ENCODE assay signal across 13 cellular contexts in genomic region chr2:161570424-161571050, GRCh38. TPM values are rescaled to one million over a fixed set of nuclear protein-coding genes. Genes with fewer than 3 reads are reported as not detected.
DNase-seq lines count a peak whose midpoint lies in the region; ATAC-seq and TF ChIP-seq lines count a peak whose summit lies in the region.
"Had no signal": no experiment of that assay in that cellular context is flagged by ENCODE, and none has a peak within 500 bp of the region (broad histone marks: within the 10 kb centered on the region; RNA-seq: fewer than 3 reads in every experiment).

No MANE protein-coding gene starts in this region.

- H3F3A ChIP-seq in OCI-LY1 (ENCODE audit: insufficient read depth, low read length) = no peaks in the 10 kb centered on the region

- no peaks in the 10 kb centered on the region for H3K79me2 ChIP-seq in OCI-LY1 (ENCODE audit: insufficient read depth, low read length)

- H3K27ac ChIP-seq in OCI-LY1 (ENCODE audit: low read depth, low read length, poor library complexity, severe bottlenecking) (no peak overlapping the region), right atrium auricular region (no peak overlapping the region)

- H3K9me3 ChIP-seq in BE2C (no peaks in the 10 kb centered on the region), OCI-LY1 (ENCODE audit: low read length) (no peaks in the 10 kb centered on the region), right atrium auricular region (peaks cover 0 to 2% of the 10 kb centered on the region in 2 donors)

- H3K36me3 ChIP-seq in BE2C (no peaks in the 10 kb centered on the region), OCI-LY1 (ENCODE audit: insufficient read depth, low read length) (no peaks in the 10 kb centered on the region), right atrium auricular region (no peaks in the 10 kb centered on the region)

- ATAC-seq in GM18867 (IDR thresholded peaks at IDR 0.05; ENCODE audit: unreplicated experiment) (peak; percentile 52), left cardiac atrium (no peak)

- no peak overlapping the region for H2AFZ ChIP-seq in OCI-LY1 (ENCODE audit: low read length)

- H3K4me1 ChIP-seq in BE2C (no peaks in the 10 kb centered on the region), OCI-LY1 (ENCODE audit: insufficient read depth, low read length, severe bottlenecking) (no peaks in the 10 kb centered on the region), right atrium auricular region (no peaks in the 10 kb centered on the region)

- H3K27me3 ChIP-seq in BE2C (no peaks in the 10 kb centered on the region), OCI-LY1 (ENCODE audit: insufficient read depth, low read length) (no peaks in the 10 kb centered on the region), right atrium auricular region (no peaks in the 10 kb centered on the region)

- H4K20me1 ChIP-seq in OCI-LY1 (ENCODE audit: insufficient read depth, low read length) = no peaks in the 10 kb centered on the region

- H3K9me2 ChIP-seq in OCI-LY1 (ENCODE audit: low read depth, low read length) = no peaks in the 10 kb centered on the region

- no peak for DNase-seq in BE2C
- no peak for DNase-seq in epithelial cell of esophagus (ENCODE audit: low read depth)
- DNase-seq in left cardiac atrium = no peak
- no peak for DNase-seq in GM19240 (ENCODE audit: insufficient read length, low spot score)
- no peak for DNase-seq in right atrium auricular region (ENCODE audit: low spot score)
- DNase-seq in stimulated activated CD4-positive, alpha-beta T cell treated with anti-CD3 and anti-CD28 coated beads, Interleukin-12 subunit alpha, Interleukin-12 subunit beta, amount 100 ng/mL, for 4 hours = no peak
- DNase-seq: foreskin melanocyte; stimulated activated naive CD4-positive, alpha-beta T cell treated with Interleukin-2 at 50 U/mL for 16 hours; SW 1271 had no signal

- TF ChIP-seq CTCF in BE2C (IDR thresholded peaks at IDR 0.05; ENCODE audit: low read depth, low read length) (0 out of 2 replicates have a peak, but pooled peaks have one; percentile 2), OCI-LY1 (IDR thresholded peaks at IDR 0.05; ENCODE audit: low read length) (peak; percentile 50), epithelial cell of esophagus (IDR thresholded peaks at IDR 0.05; ENCODE audit: insufficient read depth, low read depth, low read length, missing control alignments) (peak; percentile 23), right atrium auricular region (IDR thresholded peaks at IDR 0.05) (no peak)

- intact Hi-C loops in left cardiac atrium (cut with DNase I) = no loop called here

- no peak overlapping the region for H3K4me2 ChIP-seq in OCI-LY1 (ENCODE audit: low read length)

- H3K4me3 ChIP-seq in BE2C (ENCODE audit: low read depth, low read length) (no peak overlapping the region), OCI-LY1 (ENCODE audit: low read depth, low read length, poor library complexity, severe bottlenecking) (no peak overlapping the region), epithelial cell of esophagus (ENCODE audit: low read length) (no peak overlapping the region), right atrium auricular region (no peak overlapping the region)
- H3K4me3 ChIP-seq: mucosa of descending colon had no signal

- no peak overlapping the region for H3K9ac ChIP-seq in OCI-LY1 (ENCODE audit: low read length)

RNA-seq across cellular contexts. Expression of gene SLC4A10, which starts 53.7 kb away (rescaled TPM):
- not detected for polyA plus RNA-seq in BE2C (2012; ENCODE audit: insufficient read depth, insufficient read length, low read depth)
- total RNA-seq in left cardiac atrium (not detected), right atrium auricular region (not detected)
- total RNA-seq: Daoy had no signal

Comparison
In these comparisons a context has a peak if more than half of its experiments do, and no peak if none do; other contexts are left out.
1. CTCF ChIP-seq: peak in BE2C (single experiment), OCI-LY1 (single experiment) and epithelial cell of esophagus (single experiment); none in right atrium auricular region (0 of 2).